ENCODE assay signal across 17 cellular contexts in genomic region chr2:68188831-68189230, GRCh38. TPM values are rescaled to one million over a fixed set of nuclear protein-coding genes. Genes with fewer than 3 reads are reported as not detected.
DNase-seq lines count a peak whose midpoint lies in the region; ATAC-seq and TF ChIP-seq lines count a peak whose summit lies in the region.
"Had no signal": no experiment of that assay in that cellular context is flagged by ENCODE, and none has a peak within 500 bp of the region (broad histone marks: within the 10 kb centered on the region; RNA-seq: fewer than 3 reads in every experiment).

No MANE protein-coding gene starts in this region.

- peaks cover 10% of the 10 kb centered on the region for H3K36me3 ChIP-seq in CD8-positive, alpha-beta memory T cell (ENCODE audit: insufficient read depth, low read length)
- H3K36me3 ChIP-seq in MM.1S (replicated peaks; ENCODE audit: insufficient read depth, low read length), result no peaks in the 10 kb centered on the region

- no peak for DNase-seq in CD8-positive, alpha-beta memory T cell
- peak; percentile 48 for DNase-seq in GM12865 (ENCODE audit: low read depth)
- DNase-seq in MM.1S, result peak; percentile 17
- no peak for DNase-seq in memory B cell (ENCODE audit: low spot score in 2 of 2)
- no peak for DNase-seq in chondrocyte (ENCODE audit: low spot score)
- no peak for DNase-seq in NCI-H1048 (lab: John Stamatoyannopoulos, UW)
- DNase-seq: anterior cingulate cortex, cortex of kidney, erythroblast, kidney glomerular epithelial cell, NCI-H1694 treated with DMSO at 0.1 percent for 48 hours, NCI-H510A treated with DMSO at 0.1 percent for 48 hours, SW 1271 had no signal

- peaks cover 22% of the 10 kb centered on the region for H3K4me1 ChIP-seq in CD8-positive, alpha-beta memory T cell (ENCODE audit: insufficient read depth, low read length)
- no peaks in the 10 kb centered on the region for H3K4me1 ChIP-seq in MM.1S (ENCODE audit: low read length)

- peaks cover 51 to 86% (median 80%) of the 10 kb centered on the region in 3 donors for H3K4me1 Mint-ChIP-seq in CD8-positive, alpha-beta memory T cell
- H3K4me1 Mint-ChIP-seq in memory B cell (peaks cover 20% of the 10 kb centered on the region), chondrocyte (ENCODE audit: low read depth) (peaks cover 26% of the 10 kb centered on the region)

- CTCF ChIA-PET in CD8-positive, alpha-beta memory T cell (lab: Charles Lee), result interaction anchor here (0.9 to 1.7 kb wide), 3 partner anchors 31 to 253 kb away, joined by 3 to 6 read pairs (median 5); partner anchors contain the start of gene PNO1

- H3K9ac ChIP-seq in MM.1S (ENCODE audit: low read length), result peak overlapping the region; percentile 37; the same call in 1 of the 2 replicates
- H3K9ac ChIP-seq: BLaER1 treated with 17β-estradiol and CSF1 and Interleukin-3, amounts not matched to agents 10 nM and 100 nM; parathyroid adenoma had no signal

- H3K79me2 ChIP-seq in MM.1S (ENCODE audit: low read length), result peaks cover 74% of the 10 kb centered on the region

- no peaks in the 10 kb centered on the region; the same call in 1 of the 2 replicates for H4K20me1 ChIP-seq in MM.1S (ENCODE audit: insufficient read depth, low read length)

- peak overlapping the region in 7 of 8 donors; percentile 27 to 84 (median 60) for H3K27ac Mint-ChIP-seq in CD8-positive, alpha-beta memory T cell
- peak overlapping the region; percentile 38 for H3K27ac Mint-ChIP-seq in memory B cell
- H3K27ac Mint-ChIP-seq in chondrocyte (ENCODE audit: unreplicated experiment), result no peak overlapping the region

- H3K4me2 ChIP-seq in MM.1S (ENCODE audit: low read depth, low read length), result peak overlapping the region; percentile 84
- H3K4me2 ChIP-seq: BLaER1 treated with 17β-estradiol and CSF1 and Interleukin-3, amounts not matched to agents 10 nM and 100 nM; smooth muscle cell had no signal

- H3K4me3 ChIP-seq in CD8-positive, alpha-beta memory T cell (ENCODE audit: low read length), result peak overlapping the region; percentile 6
- H3K4me3 ChIP-seq in GM12865 (ENCODE audit: low read depth, low read length) (peak overlapping the region; percentile 49), MM.1S (ENCODE audit: low read length) (peak overlapping the region; percentile 40)
- H3K4me3 ChIP-seq: BLaER1 treated with 17β-estradiol and CSF1 and Interleukin-3, amounts not matched to agents 10 nM and 100 nM; smooth muscle cell had no signal

- POLR2A ChIA-PET in CD8-positive, alpha-beta memory T cell (lab: Charles Lee), result interaction anchor here (0.6 kb wide), 1 partner anchor 9 kb away, joined by 4 read pairs; no protein-coding TSS in a partner anchor

- no peak overlapping the region for H3K27ac ChIP-seq in CD8-positive, alpha-beta memory T cell (ENCODE audit: low read depth, low read length)
- no peak overlapping the region for H3K27ac ChIP-seq in MM.1S (ENCODE audit: low read length)
- H3K27ac ChIP-seq: BLaER1 treated with 17β-estradiol and CSF1 and Interleukin-3, amounts not matched to agents 10 nM and 100 nM; parathyroid adenoma had no signal

- no peaks in the 10 kb centered on the region for H3K27me3 ChIP-seq in CD8-positive, alpha-beta memory T cell (ENCODE audit: insufficient read depth, low read length, poor library complexity, severe bottlenecking)
- no peaks in the 10 kb centered on the region for H3K27me3 ChIP-seq in MM.1S (replicated peaks; ENCODE audit: insufficient read depth, low read length)
- H3K27me3 ChIP-seq: BLaER1 treated with 17β-estradiol and CSF1 and Interleukin-3, amounts not matched to agents 10 nM and 100 nM had no signal

- H2AFZ ChIP-seq in MM.1S (ENCODE audit: low read length), result no peak overlapping the region
- H2AFZ ChIP-seq: parathyroid adenoma had no signal

- peak; percentile 35 for ATAC-seq in memory B cell (ENCODE audit: low read depth)
- ATAC-seq in HG02588 (IDR thresholded peaks at IDR 0.05; ENCODE audit: unreplicated experiment), result no peak

- TF ChIP-seq CTCF in GM12865 (IDR thresholded peaks at IDR 0.05; ENCODE audit: insufficient read depth, low read depth, low read length, missing control alignments) (no peak), MM.1S (IDR thresholded peaks at IDR 0.05; ENCODE audit: low read length) (no peak), chondrocyte (IDR thresholded peaks at IDR 0.05) (no peak)

- peaks cover 6 to 30% (median 11%) of the 10 kb centered on the region in 3 donors for H3K36me3 Mint-ChIP-seq in CD8-positive, alpha-beta memory T cell
- H3K36me3 Mint-ChIP-seq in memory B cell, result peaks cover 8% of the 10 kb centered on the region
- H3K36me3 Mint-ChIP-seq in chondrocyte (ENCODE audit: low read depth), result peaks cover 5% of the 10 kb centered on the region

- H3K4me3 Mint-ChIP-seq in CD8-positive, alpha-beta memory T cell, result peak overlapping the region in 6 of 7 donors; percentile 2 to 64 (median 44)
- H3K4me3 Mint-ChIP-seq in memory B cell (peak overlapping the region; percentile 34), chondrocyte (ENCODE audit: unreplicated experiment) (no peak overlapping the region)

- no peaks in the 10 kb centered on the region for H3K9me2 ChIP-seq in MM.1S (replicated peaks; ENCODE audit: insufficient read depth, low read length)

- no peaks in the 10 kb centered on the region for H3K9me3 Mint-ChIP-seq in CD8-positive, alpha-beta memory T cell
- no peaks in the 10 kb centered on the region for H3K9me3 Mint-ChIP-seq in memory B cell
- no peaks in the 10 kb centered on the region for H3K9me3 Mint-ChIP-seq in chondrocyte (ENCODE audit: low read depth)

- 0 out of 2 replicates have a peak, but pooled peaks cover 6% of the 10 kb centered on the region for H3F3A ChIP-seq in MM.1S (ENCODE audit: insufficient read depth, low read length)

- no peaks in the 10 kb centered on the region for H3K9me3 ChIP-seq in CD8-positive, alpha-beta memory T cell (ENCODE audit: low read length)
- H3K9me3 ChIP-seq in MM.1S (replicated peaks; ENCODE audit: insufficient read depth, low read length), result no peaks in the 10 kb centered on the region
- H3K9me3 ChIP-seq: BLaER1 treated with 17β-estradiol and CSF1 and Interleukin-3, amounts not matched to agents 10 nM and 100 nM had no signal

- H3K27me3 Mint-ChIP-seq in CD8-positive, alpha-beta memory T cell, result no peaks in the 10 kb centered on the region
- H3K27me3 Mint-ChIP-seq in memory B cell (no peaks in the 10 kb centered on the region), chondrocyte (ENCODE audit: low read depth) (no peaks in the 10 kb centered on the region)

RNA-seq across cellular contexts. Expression of gene PNO1, which starts 31.1 kb away (rescaled TPM):
- 10 to 100 TPM; 38.1 to 42.0 TPM for total RNA-seq in CD8-positive, alpha-beta memory T cell
- polyA plus RNA-seq in CD8-positive, alpha-beta memory T cell, result 18.1 TPM
- 11.5 to 20.7 TPM (median 12.0 TPM) in 3 replicates for total RNA-seq in chondrocyte

Comparison
In these comparisons a context has a peak if more than half of its experiments do, and no peak if none do; other contexts are left out.
1. DNase-seq: peak in GM12865 (single experiment) and MM.1S (single experiment); none in CD8-positive, alpha-beta memory T cell (0 of 5), memory B cell (0 of 2), chondrocyte (single experiment) and NCI-H1048 (single experiment).
2. Peak in every context shown above with its lines, with median percentiles within 50 percentile points of each other: H3K4me3 ChIP-seq.